In the genomic region with DNA sequence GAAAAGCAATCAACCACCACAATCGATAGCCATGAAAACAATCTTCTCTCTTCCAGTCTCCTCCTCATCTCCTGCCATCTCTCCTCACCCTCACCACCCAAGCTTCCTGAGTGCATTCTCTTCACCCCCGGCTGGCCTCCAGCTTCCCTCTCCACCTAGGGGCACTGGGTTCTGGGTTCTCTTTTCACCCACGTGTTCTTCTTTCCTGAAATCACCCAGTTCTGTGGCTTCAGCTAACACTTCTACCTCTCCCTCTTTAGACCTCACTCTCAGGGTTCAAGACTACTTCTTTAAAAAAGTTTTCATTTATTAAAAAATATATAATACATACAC, we compare ENCODE assay signal across 28 cellular contexts. TPM values are rescaled to one million over a fixed set of nuclear protein-coding genes. Genes with fewer than 3 reads are reported as not detected.
DNase-seq lines count a peak whose midpoint lies in the region; TF ChIP-seq lines count a peak whose summit lies in the region.
"Had no signal": no experiment of that assay in that cellular context is flagged by ENCODE, and none has a peak within 500 bp of the region (broad histone marks: within the 10 kb centered on the region; RNA-seq: fewer than 3 reads in every experiment).

No MANE protein-coding gene starts in this region.

- H3K9me3 Mint-ChIP-seq in MCF 10A (ENCODE audit: unreplicated experiment) = no peaks in the 10 kb centered on the region
- no peaks in the 10 kb centered on the region for H3K9me3 Mint-ChIP-seq in activated T-helper 1 cell treated with anti-CD3 and anti-CD28 coated beads, Interleukin-12 subunit alpha, Interleukin-12 subunit beta, Interleukin-2, Interleukin-4 antibody, amounts not matched to agents 30 ng/mL and 10 ng/mL and 1 ng/mL, durations not matched to agents 14 hours and 24 hours and 36 hours
- H3K9me3 Mint-ChIP-seq in endodermal cell = no peaks in the 10 kb centered on the region
- H3K9me3 Mint-ChIP-seq in type B pancreatic cell = no peaks in the 10 kb centered on the region

- intact Hi-C loops in MCF 10A (cut with micrococcal nuclease) = no loop called here
- intact Hi-C loops in breast epithelium (cut with DNase I; ENCODE audit: low total_unique reads) = no loop called here
- intact Hi-C loops in activated T-helper 1 cell treated with anti-CD3 and anti-CD28 coated beads, Interleukin-12 subunit alpha, Interleukin-12 subunit beta, Interleukin-2, Interleukin-4 antibody, amounts not matched to agents 30 ng/mL and 10 ng/mL and 1 ng/mL, durations not matched to agents 14 hours and 24 hours and 36 hours (cut with micrococcal nuclease) = loop anchor here (5.0 kb wide), 1 partner anchor 86 kb away; a partner anchor contains a TSS

- H3K27ac ChIP-seq in breast epithelium (no peak overlapping the region), endodermal cell (ENCODE audit: low read depth, low read length) (no peak overlapping the region)
- H3K27ac ChIP-seq: left ventricle myocardium inferior, psoas muscle, SJSA1, tibial artery, WERI-Rb-1 had no signal

- H3K4me1 Mint-ChIP-seq in MCF 10A (ENCODE audit: insufficient read depth, unreplicated experiment) = peaks cover 31% of the 10 kb centered on the region
- H3K4me1 Mint-ChIP-seq in activated T-helper 1 cell treated with anti-CD3 and anti-CD28 coated beads, Interleukin-12 subunit alpha, Interleukin-12 subunit beta, Interleukin-2, Interleukin-4 antibody, amounts not matched to agents 30 ng/mL and 10 ng/mL and 1 ng/mL, durations not matched to agents 14 hours and 24 hours and 36 hours (ENCODE audit: low read depth) = peaks cover 52% of the 10 kb centered on the region
- peaks cover 16% of the 10 kb centered on the region for H3K4me1 Mint-ChIP-seq in endodermal cell
- no peaks in the 10 kb centered on the region for H3K4me1 Mint-ChIP-seq in type B pancreatic cell (ENCODE audit: unreplicated experiment)

- no peaks in the 10 kb centered on the region for H3K9me3 ChIP-seq in breast epithelium
- no peaks in the 10 kb centered on the region for H3K9me3 ChIP-seq in endodermal cell (ENCODE audit: control insufficient read depth, low read length)
- H3K9me3 ChIP-seq: Caco-2, left ventricle myocardium inferior, psoas muscle, SJSA1, tibial artery had no signal

- peaks cover 6% of the 10 kb centered on the region for H3K36me3 Mint-ChIP-seq in MCF 10A (ENCODE audit: insufficient read depth, unreplicated experiment)
- peaks cover 23% of the 10 kb centered on the region for H3K36me3 Mint-ChIP-seq in activated T-helper 1 cell treated with anti-CD3 and anti-CD28 coated beads, Interleukin-12 subunit alpha, Interleukin-12 subunit beta, Interleukin-2, Interleukin-4 antibody, amounts not matched to agents 30 ng/mL and 10 ng/mL and 1 ng/mL, durations not matched to agents 14 hours and 24 hours and 36 hours (ENCODE audit: low read depth)
- H3K36me3 Mint-ChIP-seq in endodermal cell (ENCODE audit: low read depth) = no peaks in the 10 kb centered on the region
- H3K36me3 Mint-ChIP-seq in type B pancreatic cell = no peaks in the 10 kb centered on the region

- no peak overlapping the region for H3K9ac ChIP-seq in endodermal cell (ENCODE audit: extremely low read depth, low read length, poor library complexity, severe bottlenecking)

- H3K4me3 Mint-ChIP-seq in MCF 10A (ENCODE audit: unreplicated experiment) (no peak overlapping the region), endodermal cell (no peak overlapping the region), type B pancreatic cell (no peak overlapping the region)
- H3K4me3 Mint-ChIP-seq in activated T-helper 1 cell treated with anti-CD3 and anti-CD28 coated beads, Interleukin-12 subunit alpha, Interleukin-12 subunit beta, Interleukin-2, Interleukin-4 antibody, amounts not matched to agents 30 ng/mL and 10 ng/mL and 1 ng/mL, durations not matched to agents 14 hours and 24 hours and 36 hours = peak overlapping the region; percentile 41

- TF ChIP-seq CTCF in MCF 10A (IDR thresholded peaks at IDR 0.05; ENCODE audit: unreplicated experiment) = no peak
- TF ChIP-seq CTCF in breast epithelium (IDR thresholded peaks at IDR 0.05) = no peak
- TF ChIP-seq CTCF in endodermal cell (conservative IDR thresholded peaks at IDR 0.05) = no peak
- no peak for TF ChIP-seq CTCF in type B pancreatic cell (conservative IDR thresholded peaks at IDR 0.05)

- H3K27me3 Mint-ChIP-seq in MCF 10A (ENCODE audit: insufficient read depth, unreplicated experiment) (no peaks in the 10 kb centered on the region), endodermal cell (ENCODE audit: insufficient read depth) (no peaks in the 10 kb centered on the region), type B pancreatic cell (peaks cover 37% of the 10 kb centered on the region)
- H3K27me3 Mint-ChIP-seq in activated T-helper 1 cell treated with anti-CD3 and anti-CD28 coated beads, Interleukin-12 subunit alpha, Interleukin-12 subunit beta, Interleukin-2, Interleukin-4 antibody, amounts not matched to agents 30 ng/mL and 10 ng/mL and 1 ng/mL, durations not matched to agents 14 hours and 24 hours and 36 hours (ENCODE audit: insufficient read depth) = peaks cover 2% of the 10 kb centered on the region

- no peak for TF ChIP-seq POLR2A in breast epithelium (IDR thresholded peaks at IDR 0.05)

- no peaks in the 10 kb centered on the region for H3K4me1 ChIP-seq in breast epithelium
- no peaks in the 10 kb centered on the region for H3K4me1 ChIP-seq in endodermal cell (ENCODE audit: control insufficient read depth, insufficient read depth, low read length)
- H3K4me1 ChIP-seq: Caco-2, left ventricle myocardium inferior, psoas muscle, tibial artery had no signal

- no peaks in the 10 kb centered on the region for H3K27me3 ChIP-seq in breast epithelium
- H3K27me3 ChIP-seq in endodermal cell (ENCODE audit: control insufficient read depth, insufficient read depth, low read length, poor library complexity, severe bottlenecking) = no peaks in the 10 kb centered on the region
- H3K27me3 ChIP-seq: SJSA1 had no signal

- DNase-seq in MCF 10A (ENCODE audit: unreplicated experiment) = no peak
- DNase-seq in breast epithelium (ENCODE audit: low spot score in 2 of 2) = no peak
- DNase-seq in activated T-helper 1 cell treated with anti-CD3 and anti-CD28 coated beads, Interleukin-12 subunit alpha, Interleukin-12 subunit beta, Interleukin-2, Interleukin-4 antibody, amounts not matched to agents 30 ng/mL and 10 ng/mL and 1 ng/mL, durations not matched to agents 14 hours and 24 hours and 36 hours (ENCODE audit: low spot score) = no peak
- DNase-seq in endodermal cell = no peak
- peak; percentile 25 for DNase-seq in type B pancreatic cell (ENCODE audit: extremely low spot score, unreplicated experiment)
- no peak for DNase-seq in NCI-H1436 (lab: John Stamatoyannopoulos, UW)
- no peak for DNase-seq in cortex of kidney (lab: John Stamatoyannopoulos, UW)
- DNase-seq: activated effector memory CD4-positive, alpha-beta T cell treated with anti-CD3 and anti-CD28 coated beads, Interleukin-2, amount 50 U/mL, for 16 hours; Caco-2; central memory CD4-positive, alpha-beta T cell; foreskin melanocyte; hippocampal formation; KG1; left ventricle myocardium inferior; midbrain; NCI-H1694 treated with DMSO at 0.1 percent for 48 hours; NCI-H526; psoas muscle; stimulated activated CD4-positive, alpha-beta T cell treated with anti-CD3 and anti-CD28 coated beads, Interleukin-2, amount 100 ng/mL, for 24 hours; stimulated activated naive CD4-positive, alpha-beta T cell treated with Interleukin-2 at 50 U/mL for 16 hours; tibial artery; WERI-Rb-1 had no signal

- POLR2A ChIA-PET in MCF 10A (lab: Yijun Ruan, JAX) = no interaction called here

- no TSS peak for BruUV-seq in MCF 10A (replicated peaks; lab: Mats Ljungman, UMichigan)

- 73 to 94% methylated on average over 2 to 3 of the region's 3 CpGs for WGBS in endodermal cell (ENCODE audit: insufficient coverage in 1 of 2, insufficient read length in 1 of 2), 2 experiments

- CTCF ChIA-PET in MCF 10A (lab: Yijun Ruan, JAX) = interaction anchor here (0.7 to 1.2 kb wide), 3 partner anchors 109 to 193 kb away, joined by 3 to 4 read pairs (median 3); a partner anchor contains a TSS

- H3K27ac Mint-ChIP-seq in MCF 10A (ENCODE audit: low read depth, unreplicated experiment) (peak overlapping the region; percentile 77), endodermal cell (peak overlapping the region; percentile 69), type B pancreatic cell (no peak overlapping the region)
- peak overlapping the region; percentile 82 for H3K27ac Mint-ChIP-seq in activated T-helper 1 cell treated with anti-CD3 and anti-CD28 coated beads, Interleukin-12 subunit alpha, Interleukin-12 subunit beta, Interleukin-2, Interleukin-4 antibody, amounts not matched to agents 30 ng/mL and 10 ng/mL and 1 ng/mL, durations not matched to agents 14 hours and 24 hours and 36 hours

- no peaks in the 10 kb centered on the region for H3K36me3 ChIP-seq in breast epithelium
- no peaks in the 10 kb centered on the region for H3K36me3 ChIP-seq in endodermal cell (ENCODE audit: control insufficient read depth, insufficient read depth, low read length)
- H3K36me3 ChIP-seq: left ventricle myocardium inferior, SJSA1, tibial artery, WERI-Rb-1 had no signal

- no peak overlapping the region for H3K4me3 ChIP-seq in breast epithelium
- no peak overlapping the region for H3K4me3 ChIP-seq in endodermal cell (ENCODE audit: low read length)
- H3K4me3 ChIP-seq: left ventricle myocardium inferior, psoas muscle, SJSA1, tibial artery had no signal

RNA-seq across cellular contexts. Expression of a gene that starts 8.2 kb away (rescaled TPM):
- total RNA-seq in MCF 10A (2022) = 0.76 TPM in 1 of 2 replicates, not detected in the other
- 10 to 100 TPM in 1 of 3 donors, 1 to 10 TPM in 2; 5.2 to 23.5 (median 8.0) TPM for total RNA-seq in breast epithelium
- total RNA-seq in activated T-helper 1 cell treated with anti-CD3 and anti-CD28 coated beads, Interleukin-12 subunit alpha, Interleukin-12 subunit beta, Interleukin-2, Interleukin-4 antibody, amounts not matched to agents 30 ng/mL and 10 ng/mL and 1 ng/mL, durations not matched to agents 14 hours and 24 hours and 36 hours = 14.2 and 16.8 TPM in 2 replicates
- total RNA-seq in endodermal cell = under 1 TPM; 0.57 to 0.69 TPM
- polyA plus RNA-seq in endodermal cell (2013, experiment 1 of 2) = not detected
- 0.25 TPM for polyA plus RNA-seq in endodermal cell (2013, experiment 2 of 2)
- total RNA-seq in type B pancreatic cell (ENCODE audit: low replicate concordance) = 0.36 TPM in 1 of 2 replicates, not detected in the other
- total RNA-seq: Caco-2 had no signal
- polyA plus RNA-seq: neural cell had no signal

RNA-seq across cellular contexts. Expression of a gene that starts 51.1 kb away (rescaled TPM):
- total RNA-seq in MCF 10A (2022) (not detected in 2 replicates), breast epithelium (not detected), endodermal cell (not detected), type B pancreatic cell (ENCODE audit: low replicate concordance) (not detected in 2 replicates)
- not detected in 2 replicates for total RNA-seq in activated T-helper 1 cell treated with anti-CD3 and anti-CD28 coated beads, Interleukin-12 subunit alpha, Interleukin-12 subunit beta, Interleukin-2, Interleukin-4 antibody, amounts not matched to agents 30 ng/mL and 10 ng/mL and 1 ng/mL, durations not matched to agents 14 hours and 24 hours and 36 hours
- not detected for polyA plus RNA-seq in endodermal cell (2013, experiment 1 of 2)
- polyA plus RNA-seq in endodermal cell (2013, experiment 2 of 2) = not detected
- total RNA-seq: aorta, Caco-2, HT-29, left ventricle myocardium inferior, psoas muscle, SJSA1, skeletal muscle tissue had no signal
- polyA plus RNA-seq: aorta, esophagus, neural cell, psoas muscle had no signal

RNA-seq across cellular contexts. Expression of a gene that starts 54.1 kb away (rescaled TPM):
- total RNA-seq in MCF 10A (2022) (not detected in 2 replicates), breast epithelium (under 1 TPM in 2 of 3 donors, not detected in 1; under 0.01 TPM), endodermal cell (under 1 TPM; 0.15 to 0.20 TPM), type B pancreatic cell (ENCODE audit: low replicate concordance) (0.02 TPM in 1 of 2 replicates, not detected in the other)
- total RNA-seq in activated T-helper 1 cell treated with anti-CD3 and anti-CD28 coated beads, Interleukin-12 subunit alpha, Interleukin-12 subunit beta, Interleukin-2, Interleukin-4 antibody, amounts not matched to agents 30 ng/mL and 10 ng/mL and 1 ng/mL, durations not matched to agents 14 hours and 24 hours and 36 hours = 0.10 and 0.15 TPM in 2 replicates
- polyA plus RNA-seq in endodermal cell (2013, experiment 1 of 2) = not detected
- polyA plus RNA-seq in endodermal cell (2013, experiment 2 of 2) = not detected
- total RNA-seq: SJSA1 had no signal
